Comparison of ENCODE assay signal across 23 cellular contexts in the genomic region with DNA sequence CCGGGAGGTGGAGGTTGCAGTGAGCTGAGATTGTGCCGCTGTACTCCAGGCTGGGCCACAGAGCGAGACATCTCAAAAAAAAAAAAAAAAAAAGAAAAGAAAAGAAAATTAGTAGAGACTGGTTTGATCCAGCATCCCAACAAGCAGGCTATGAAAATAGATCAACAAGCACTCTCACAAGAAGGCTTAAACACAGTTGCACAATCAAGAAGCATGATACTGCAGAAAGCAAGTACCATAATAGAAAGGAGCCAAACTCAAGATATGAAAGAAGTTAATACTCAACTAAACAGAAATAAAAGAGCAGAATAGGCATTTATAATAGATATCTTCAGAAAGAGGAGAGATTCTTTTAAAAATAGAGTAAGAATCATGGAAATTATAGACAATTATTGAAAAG. TPM values are rescaled to one million over a fixed set of nuclear protein-coding genes. Genes with fewer than 3 reads are reported as not detected.
"Had no signal": no experiment of that assay in that cellular context is flagged by ENCODE, and none has a peak within 500 bp of the region (broad histone marks: within the 10 kb centered on the region; RNA-seq: fewer than 3 reads in every experiment).

No MANE protein-coding gene starts in this region.

- DNase-seq: activated CD4-positive, alpha-beta T cell treated with anti-CD3 and anti-CD28 coated beads, Interleukin-2, amount 50 U/mL, for 1 hour; activated CD8-positive, alpha-beta memory T cell treated with anti-CD3 and anti-CD28 coated beads, Interleukin-2, amount 50 U/mL, for 4 hours; activated effector memory CD4-positive, alpha-beta T cell treated with Interleukin-2 at 50 U/mL for 16 hours; activated naive CD4-positive, alpha-beta T cell treated with anti-CD3 and anti-CD28 coated beads, Interleukin-2, amount 10 ng/mL, durations not matched to agents 7 days and 5 days; activated naive CD8-positive, alpha-beta T cell treated with anti-CD3 and anti-CD28 coated beads, Interleukin-2, amount 50 U/mL, for 24 hours; activated T-cell treated with anti-CD3 and anti-CD28 coated beads, Interleukin-2, amount 50 U/mL, for 48 hours; cortex of kidney; erythroblast; gastrocnemius medialis; head of caudate nucleus; kidney; midbrain; stimulated activated CD4-positive, alpha-beta T cell treated with anti-CD3 and anti-CD28 coated beads, Interleukin-2, amount 100 ng/mL, for 24 hours; stimulated activated naive CD8-positive, alpha-beta T cell treated with anti-CD3 and anti-CD28 coated beads, Interleukin-15, amount 100 ng/mL, for 72 hours; T-helper 1 cell; T-helper 9 cell; transverse colon had no signal

- H3K4me1 ChIP-seq: ascending aorta, gastrocnemius medialis, right atrium auricular region, suprapubic skin, transverse colon had no signal

- H3K9me3 ChIP-seq: ascending aorta, right atrium auricular region, suprapubic skin, transverse colon had no signal

- H3K4me3 ChIP-seq: ascending aorta, gastrocnemius medialis, right atrium auricular region, suprapubic skin, transverse colon had no signal

- H3K27ac ChIP-seq: ascending aorta, gastrocnemius medialis, right atrium auricular region, suprapubic skin, transverse colon had no signal

- H3K27me3 ChIP-seq: ascending aorta, gastrocnemius medialis, right atrium auricular region, suprapubic skin, transverse colon had no signal

- H3K36me3 ChIP-seq: ascending aorta, gastrocnemius medialis, right atrium auricular region, suprapubic skin, transverse colon had no signal

- ATAC-seq: activated CD4-positive, CD25-positive, alpha-beta regulatory T cell treated with anti-CD3 and anti-CD28 coated beads, Interleukin-2, amount 50 U/mL, for 24 hours; activated naive CD8-positive, alpha-beta T cell treated with anti-CD3 and anti-CD28 coated beads, Interleukin-2, amount 50 U/mL, for 24 hours; gastrocnemius medialis; left lobe of liver; stimulated activated naive CD8-positive, alpha-beta T cell treated with anti-CD3 and anti-CD28 coated beads, Interleukin-15, amount 100 ng/mL, for 72 hours had no signal

RNA-seq across cellular contexts. Expression of gene TLR1, which starts 41.4 kb away (rescaled TPM):
- total RNA-seq: neural crest cell had no signal
